ENCODE assay signal across 19 cellular contexts in the genomic region with DNA sequence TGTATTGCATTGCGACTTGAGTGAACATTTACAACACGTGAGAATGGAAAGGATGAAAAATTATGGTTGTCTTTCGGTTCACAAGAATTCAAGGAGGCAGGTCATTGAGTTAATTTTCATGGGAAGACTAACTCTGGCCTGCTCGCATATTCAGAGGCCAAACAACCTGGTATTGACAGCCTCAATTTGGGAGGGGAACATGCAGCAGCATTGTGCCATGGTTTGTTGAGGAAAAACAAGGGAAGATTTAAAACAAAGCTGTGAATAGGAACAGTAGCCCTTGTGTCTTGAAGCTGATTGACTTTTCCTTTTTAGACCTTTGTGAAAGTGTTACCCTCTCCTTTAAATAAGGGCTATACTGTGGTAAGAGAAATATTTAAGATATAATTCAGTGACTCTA. TPM values are rescaled to one million over a fixed set of nuclear protein-coding genes. Genes with fewer than 3 reads are reported as not detected.
DNase-seq lines count a peak whose midpoint lies in the region; TF ChIP-seq lines count a peak whose summit lies in the region.
"Had no signal": no experiment of that assay in that cellular context is flagged by ENCODE, and none has a peak within 500 bp of the region (broad histone marks: within the 10 kb centered on the region; RNA-seq: fewer than 3 reads in every experiment).

No MANE protein-coding gene starts in this region.

- TF ChIP-seq CTCF in dorsolateral prefrontal cortex (IDR thresholded peaks at IDR 0.05 in 54 of 56, conservative IDR thresholded peaks at IDR 0.05 in 2 of 56; ENCODE audit: low read depth in 1 of 56, partially characterized antibody in 56 of 56): no peak
- no peak for TF ChIP-seq CTCF in suprapubic skin (IDR thresholded peaks at IDR 0.05)

- intact Hi-C loops in dorsolateral prefrontal cortex (cut with DNase I): no loop called here

- peaks cover 39% of the 10 kb centered on the region for H3K4me1 ChIP-seq in HUES64 (ENCODE audit: insufficient read depth, low read length)
- H3K4me1 ChIP-seq in suprapubic skin: no peaks in the 10 kb centered on the region
- H3K4me1 ChIP-seq: A549, Caco-2 had no signal

- 55% methylated on average over 4 of the region's 4 CpGs for WGBS in HUES64
- WGBS in suprapubic skin: 83% methylated on average over 4 of the region's 4 CpGs

- DNase-seq in dorsolateral prefrontal cortex: no peak
- DNase-seq in medulla oblongata (ENCODE audit: extremely low spot score): peak; percentile 44
- peak in 2 of 49 donors; percentile 9 to 14 for DNase-seq in substantia nigra (lab: John Stamatoyannopoulos, UW)
- DNase-seq in suprapubic skin (ENCODE audit: low spot score in 2 of 2): no peak
- DNase-seq in HT-29 (ENCODE audit: low spot score): no peak
- DNase-seq in NCI-H187 treated with DMSO at 0.1 percent for 48 hours (lab: John Stamatoyannopoulos, UW): no peak
- DNase-seq: Caco-2; CD4-positive, alpha-beta T cell; HCEC 1CT; NCI-H1092 treated with DMSO at 0.1 percent for 48 hours; NCI-H146; NCI-H2081; NCI-H2171 treated with DMSO at 0.1 percent for 48 hours; NCI-H446 treated with DMSO at 0.1 percent for 48 hours; NK-92 treated with Interleukin-12 subunit alpha and Interleukin-12 subunit beta, amount 100 ng/mL, for 24 hours had no signal

- H3K27me3 ChIP-seq in HUES64 (ENCODE audit: insufficient read depth, low read length): no peaks in the 10 kb centered on the region
- H3K27me3 ChIP-seq in dorsolateral prefrontal cortex: no peaks in the 10 kb centered on the region
- no peaks in the 10 kb centered on the region for H3K27me3 ChIP-seq in suprapubic skin

- no peak for TF ChIP-seq POLR2A in suprapubic skin (IDR thresholded peaks at IDR 0.05)

- no peak overlapping the region for H3K9ac ChIP-seq in HUES64 (ENCODE audit: low read depth, low read length)

- H3K27ac ChIP-seq in HUES64 (ENCODE audit: low read depth, low read length): peak overlapping the region; percentile 34; the same call in 1 of the 2 replicates
- peak overlapping the region in 53 of 59 donors; percentile 8 to 97 (median 64) for H3K27ac ChIP-seq in dorsolateral prefrontal cortex
- H3K27ac ChIP-seq in substantia nigra (ENCODE audit: low read depth, low read length, poor library complexity, severe bottlenecking): peak overlapping the region; percentile 81
- H3K27ac ChIP-seq in suprapubic skin: no peak overlapping the region
- H3K27ac ChIP-seq: A549 had no signal

- no peaks in the 10 kb centered on the region for H3K36me3 ChIP-seq in HUES64 (ENCODE audit: insufficient read depth, low read length)
- H3K36me3 ChIP-seq in suprapubic skin: no peaks in the 10 kb centered on the region

- H3K4me3 ChIP-seq in HUES64 (ENCODE audit: low read length) (no peak overlapping the region), dorsolateral prefrontal cortex (peak overlapping the region in 21 of 59 donors; percentile 0 to 43 (median 15)), suprapubic skin (no peak overlapping the region)
- H3K4me3 ChIP-seq: A549, K562 had no signal

- no peak for TF ChIP-seq EP300 in suprapubic skin (IDR thresholded peaks at IDR 0.05)

- no peaks in the 10 kb centered on the region for H3K9me3 ChIP-seq in HUES64 (ENCODE audit: insufficient read depth, low read depth, low read length)
- H3K9me3 ChIP-seq in suprapubic skin: no peaks in the 10 kb centered on the region
- H3K9me3 ChIP-seq: A549, Caco-2 had no signal

RNA-seq across cellular contexts. Expression of gene FAT4, which starts 31.9 kb away (rescaled TPM):
- polyA plus RNA-seq in HUES64 (2013, experiment 1 of 2): 4.2 TPM
- 4.2 TPM for polyA plus RNA-seq in HUES64 (2013, experiment 2 of 2)
- total RNA-seq in dorsolateral prefrontal cortex (10 to 100 TPM in 28 of 120 experiments, 1 to 10 TPM in 92; 3.9 to 15.1 (median 7.6) TPM), suprapubic skin (1 to 10 TPM; 2.2 to 5.4 (median 3.7) TPM)
- total RNA-seq in HT-29 (2014; rRNA removed; shearing (Covaris generic)): not detected in 2 replicates
- total RNA-seq: CD4-positive, alpha-beta T cell; K562; OCI-LY7 had no signal
